ENCODE assay signal across 8 cellular contexts in the genomic region with DNA sequence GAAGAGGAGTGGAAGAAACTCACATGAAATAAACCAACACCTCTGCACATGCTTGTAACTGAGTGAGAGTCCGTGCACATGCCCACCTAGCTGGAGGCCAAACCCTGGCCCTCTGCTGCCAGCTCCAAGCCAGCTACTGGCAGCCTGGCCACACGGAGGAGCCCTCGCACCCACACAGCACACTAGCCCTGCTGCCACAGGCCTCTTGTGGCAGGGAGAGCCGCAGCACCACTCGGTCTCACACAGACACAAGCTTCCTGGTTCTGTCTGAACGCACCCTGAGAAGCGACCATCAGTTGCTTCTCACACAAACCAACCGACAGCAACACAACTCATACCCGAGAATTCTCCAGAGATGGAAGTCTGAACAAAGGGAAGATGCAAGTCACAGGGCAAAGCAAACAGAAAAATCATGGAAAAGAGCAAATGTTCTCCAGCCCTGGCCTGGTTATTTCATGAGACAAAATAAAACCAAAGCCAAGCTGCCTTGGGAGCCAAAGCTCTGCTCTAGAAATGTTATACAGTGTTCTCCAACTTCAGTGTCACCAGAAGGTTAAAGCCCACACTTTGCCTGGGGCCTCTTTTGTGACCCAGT.
DNase-seq lines count a peak whose midpoint lies in the region; ATAC-seq and TF ChIP-seq lines count a peak whose summit lies in the region.

No MANE protein-coding gene starts in this region.

- TF ChIP-seq POLR2A in upper lobe of left lung (IDR thresholded peaks at IDR 0.05) = no peak

- in situ Hi-C loops in GM13977 (cut with MboI; ENCODE audit: low pct_unique_long_range_greater_than_20kb, low sequenced_read_pairs, unreplicated experiment) = no loop called here

- H3K9me3 Mint-ChIP-seq in endodermal cell = no peaks in the 10 kb centered on the region
- no peaks in the 10 kb centered on the region for H3K9me3 Mint-ChIP-seq in natural killer cell treated with Interleukin-12 subunit alpha and Interleukin-12 subunit beta and Interleukin-15 and Interleukin-18, amount 100 ng/mL, for 72 hours

- no peak for TF ChIP-seq EP300 in upper lobe of left lung (IDR thresholded peaks at IDR 0.05)

- no peaks in the 10 kb centered on the region for H3K9me3 ChIP-seq in endodermal cell (ENCODE audit: control insufficient read depth, low read length)
- no peaks in the 10 kb centered on the region for H3K9me3 ChIP-seq in upper lobe of left lung

- no peak overlapping the region for H3K27ac Mint-ChIP-seq in endodermal cell
- peak overlapping the region in 1 of 2 donors; percentile 82 for H3K27ac Mint-ChIP-seq in natural killer cell treated with Interleukin-12 subunit alpha and Interleukin-12 subunit beta and Interleukin-15 and Interleukin-18, amount 100 ng/mL, for 72 hours

- ATAC-seq in HG02884 (IDR thresholded peaks at IDR 0.05; ENCODE audit: unreplicated experiment) = peak; percentile 95
- peak; percentile 71 to 85 for ATAC-seq in natural killer cell treated with Interleukin-12 subunit alpha and Interleukin-12 subunit beta and Interleukin-15 and Interleukin-18, amount 100 ng/mL, for 72 hours
- peak; percentile 60 to 73 for ATAC-seq in upper lobe of left lung (ENCODE audit: low FRiP score in 2 of 2)

- peak; percentile 67 for DNase-seq in GM13977 (ENCODE audit: low spot score)
- peak; percentile 7 for DNase-seq in NCI-H2196 (lab: John Stamatoyannopoulos, UW; ENCODE audit: unreplicated experiment)
- DNase-seq in activated CD4-positive, alpha-beta T cell treated with anti-CD3 and anti-CD28 coated beads, Interleukin-2, amount 50 U/mL, for 4 hours = peak; percentile 43 to 44
- peak; percentile 92 for DNase-seq in endodermal cell
- no peak for DNase-seq in natural killer cell treated with Interleukin-12 subunit alpha and Interleukin-12 subunit beta and Interleukin-15 and Interleukin-18, amount 100 ng/mL, for 72 hours (ENCODE audit: low spot score)
- peak; percentile 70 to 73 for DNase-seq in upper lobe of left lung

- no peaks in the 10 kb centered on the region for H3K4me1 ChIP-seq in endodermal cell (ENCODE audit: control insufficient read depth, insufficient read depth, low read length)
- no peaks in the 10 kb centered on the region for H3K4me1 ChIP-seq in upper lobe of left lung

- H3K27me3 ChIP-seq in endodermal cell (ENCODE audit: control insufficient read depth, insufficient read depth, low read length, poor library complexity, severe bottlenecking) = no peaks in the 10 kb centered on the region
- no peaks in the 10 kb centered on the region for H3K27me3 ChIP-seq in upper lobe of left lung

- no peak overlapping the region for H3K4me3 Mint-ChIP-seq in endodermal cell
- H3K4me3 Mint-ChIP-seq in natural killer cell treated with Interleukin-12 subunit alpha and Interleukin-12 subunit beta and Interleukin-15 and Interleukin-18, amount 100 ng/mL, for 72 hours = no peak overlapping the region

- H3K27ac ChIP-seq in 22Rv1 (no peak overlapping the region), endodermal cell (ENCODE audit: low read depth, low read length) (peak overlapping the region; percentile 12), upper lobe of left lung (no peak overlapping the region)

- H3K9ac ChIP-seq in endodermal cell (ENCODE audit: extremely low read depth, low read length, poor library complexity, severe bottlenecking) = no peak overlapping the region

- no peaks in the 10 kb centered on the region for H3K27me3 Mint-ChIP-seq in endodermal cell (ENCODE audit: insufficient read depth)
- peaks cover 8 to 12% of the 10 kb centered on the region in 2 donors for H3K27me3 Mint-ChIP-seq in natural killer cell treated with Interleukin-12 subunit alpha and Interleukin-12 subunit beta and Interleukin-15 and Interleukin-18, amount 100 ng/mL, for 72 hours

- WGBS in endodermal cell (ENCODE audit: insufficient coverage in 1 of 2, insufficient read length in 1 of 2), 2 experiments = 43 to 47% methylated on average over 2 to 9 of the region's 9 CpGs
- WGBS in upper lobe of left lung, 2 donors = 23 to 26% methylated on average over 8 to 9 of the region's 9 CpGs

- H3K36me3 Mint-ChIP-seq in endodermal cell (ENCODE audit: low read depth) = no peaks in the 10 kb centered on the region
- H3K36me3 Mint-ChIP-seq in natural killer cell treated with Interleukin-12 subunit alpha and Interleukin-12 subunit beta and Interleukin-15 and Interleukin-18, amount 100 ng/mL, for 72 hours = no peaks in the 10 kb centered on the region

- H3K36me3 ChIP-seq in endodermal cell (ENCODE audit: control insufficient read depth, insufficient read depth, low read length) (no peaks in the 10 kb centered on the region), upper lobe of left lung (no peaks in the 10 kb centered on the region)

- TF ChIP-seq CTCF in 22Rv1 (IDR thresholded peaks at IDR 0.05) (peak; percentile 74), GM13977 (IDR thresholded peaks at IDR 0.05; ENCODE audit: extremely low read depth, insufficient read depth, missing control alignments) (peak; percentile 51), endodermal cell (conservative IDR thresholded peaks at IDR 0.05) (peak; percentile 85), upper lobe of left lung (IDR thresholded peaks at IDR 0.05) (peak in 4 of 6 experiments; percentile 26 to 52 (median 38))

- H3K4me1 Mint-ChIP-seq in endodermal cell = peaks cover 1% of the 10 kb centered on the region
- peaks cover 0 to 6% of the 10 kb centered on the region in 2 donors for H3K4me1 Mint-ChIP-seq in natural killer cell treated with Interleukin-12 subunit alpha and Interleukin-12 subunit beta and Interleukin-15 and Interleukin-18, amount 100 ng/mL, for 72 hours (ENCODE audit: low read depth in 2 of 2)

- H3K4me3 ChIP-seq in endodermal cell (ENCODE audit: low read length) (no peak overlapping the region), upper lobe of left lung (no peak overlapping the region)
